In the genomic region with DNA sequence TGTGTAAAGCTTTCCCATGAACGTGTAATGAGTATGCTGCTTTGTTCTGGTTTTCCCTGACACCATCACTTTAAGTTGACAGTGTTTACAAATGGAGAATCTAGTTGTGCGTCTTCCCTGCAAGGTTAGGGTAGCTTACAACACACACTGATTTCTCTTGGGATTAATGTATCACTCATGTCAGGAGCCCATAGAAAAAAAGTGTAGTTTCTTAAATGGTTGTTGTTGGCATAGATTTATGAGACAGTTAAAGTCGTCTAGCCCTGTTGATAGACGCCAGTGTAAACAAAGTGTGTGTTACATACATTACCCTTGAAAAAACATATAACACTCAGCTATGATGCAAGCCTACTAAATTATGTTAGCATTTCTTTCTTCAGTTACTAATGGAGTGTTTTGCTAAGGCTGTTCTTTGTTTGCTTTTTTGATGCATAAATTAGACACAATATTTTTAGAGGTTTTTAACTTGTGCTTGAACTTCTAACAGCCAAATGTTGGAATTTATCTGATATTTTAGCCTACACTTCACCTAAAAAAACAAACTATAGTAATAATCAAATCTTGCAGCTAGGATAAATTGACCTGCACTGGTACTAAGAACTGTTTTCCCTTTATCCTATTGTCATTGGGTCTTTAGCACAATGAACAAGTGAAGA, we compare ENCODE assay signal across 19 cellular contexts.
DNase-seq lines count a peak whose midpoint lies in the region; ATAC-seq, FAIRE-seq and TF ChIP-seq lines count a peak whose summit lies in the region.
"Had no signal": no experiment of that assay in that cellular context is flagged by ENCODE, and none has a peak within 500 bp of the region (broad histone marks: within the 10 kb centered on the region; RNA-seq: fewer than 3 reads in every experiment).

No MANE protein-coding gene starts in this region.

- 54 to 56% methylated on average over 4 of the region's 4 CpGs for WGBS in lower leg skin, 2 donors

- H3K79me2 ChIP-seq in keratinocyte (ENCODE audit: control insufficient read depth, insufficient read depth, low read length), result peaks cover 70% of the 10 kb centered on the region

- H3K9me3 ChIP-seq in RWPE2 (ENCODE audit: severe bottlenecking), result no peaks in the 10 kb centered on the region
- no peaks in the 10 kb centered on the region for H3K9me3 ChIP-seq in keratinocyte (ENCODE audit: control insufficient read depth, low read depth, low read length)
- H3K9me3 ChIP-seq: body of pancreas, prostate gland, spleen had no signal

- peak; percentile 30 for DNase-seq in NCI-H1105 treated with DMSO at 0.1 percent for 48 hours (lab: John Stamatoyannopoulos, UW)
- DNase-seq in NCI-H1105 (lab: John Stamatoyannopoulos, UW), result no peak
- DNase-seq in RWPE2 (ENCODE audit: low spot score), result no peak
- DNase-seq in keratinocyte (ENCODE audit: low read depth, low spot score), result no peak
- DNase-seq in smooth muscle cell of the brain vasculature (ENCODE audit: low read depth, low spot score), result peak; percentile 6
- no peak for DNase-seq in GM19238 (ENCODE audit: insufficient read length, low spot score)
- DNase-seq in SW 1271 (lab: John Stamatoyannopoulos, UW), result no peak
- no peak for DNase-seq in lower leg skin (ENCODE audit: low spot score in 2 of 2)
- DNase-seq: activated T-cell treated with anti-CD3 and anti-CD28 coated beads, Interleukin-2, amount 50 U/mL, for 72 hours; body of pancreas; H7; naive thymus-derived CD8-positive, alpha-beta T cell; spleen; T-helper 1 cell had no signal

- ATAC-seq in RWPE2 (ENCODE audit: low read depth), result 0 out of 3 replicates have a peak, but pooled peaks have one; percentile 1
- ATAC-seq: activated naive CD4-positive, alpha-beta T cell treated with anti-CD3 and anti-CD28 coated beads, Interleukin-2, amount 50 U/mL, for 72 hours; activated T-cell treated with anti-CD3 and anti-CD28 coated beads, Interleukin-2, amount 50 U/mL, for 72 hours; body of pancreas; naive thymus-derived CD8-positive, alpha-beta T cell had no signal

- H3K4me3 ChIP-seq in RWPE2 (ENCODE audit: severe bottlenecking), result no peak overlapping the region
- no peak overlapping the region for H3K4me3 ChIP-seq in keratinocyte (ENCODE audit: control insufficient read depth in 2 of 3, extremely low read depth in 1 of 3, insufficient read depth in 2 of 3, low read depth in 1 of 3, low read length in 3 of 3)
- H3K4me3 ChIP-seq in lower leg skin (ENCODE audit: low read depth, poor library complexity, severe bottlenecking), result no peak overlapping the region
- H3K4me3 ChIP-seq: body of pancreas, lung, prostate gland, spleen had no signal

- no peak for TF ChIP-seq POLR2A in lower leg skin (IDR thresholded peaks at IDR 0.05)

- no peaks in the 10 kb centered on the region for H4K20me1 ChIP-seq in keratinocyte (ENCODE audit: control insufficient read depth, extremely low read depth, insufficient read depth, low read length)

- H3K36me3 ChIP-seq in RWPE2 (ENCODE audit: low read depth), result peaks cover 7% of the 10 kb centered on the region; the same call in 1 of the 2 replicates
- H3K36me3 ChIP-seq in keratinocyte (ENCODE audit: control insufficient read depth in 2 of 2, extremely low read depth in 1 of 2, insufficient read depth in 2 of 2, low read length in 2 of 2), result peaks cover 0 to 1% of the 10 kb centered on the region in 2 experiments
- H3K36me3 ChIP-seq: prostate gland had no signal

- H3K27me3 ChIP-seq in RWPE2 (ENCODE audit: insufficient read depth, poor library complexity, severe bottlenecking) (no peaks in the 10 kb centered on the region), keratinocyte (ENCODE audit: control insufficient read depth, extremely low read depth, insufficient read depth, low read length) (no peaks in the 10 kb centered on the region)
- H3K27me3 ChIP-seq: body of pancreas, spleen had no signal

- no peak overlapping the region for H3K9ac ChIP-seq in keratinocyte (ENCODE audit: control insufficient read depth, extremely low read depth, insufficient read depth, low read length)

- peak overlapping the region; percentile 75 for H3K27ac ChIP-seq in RWPE2 (ENCODE audit: poor library complexity, severe bottlenecking)
- peak overlapping the region; percentile 78 for H3K27ac ChIP-seq in keratinocyte (ENCODE audit: control insufficient read depth, insufficient read depth, low read length)
- H3K27ac ChIP-seq: 22Rv1, body of pancreas, prostate gland, spleen had no signal

- dilution Hi-C loops in keratinocyte (cut with MboI; ENCODE audit: extremely low pct_ligation_motif_present, low sequenced_read_pairs), result no loop called here

- H3K4me1 ChIP-seq in RWPE2 (ENCODE audit: insufficient read depth, poor library complexity, severe bottlenecking), result peaks cover 47% of the 10 kb centered on the region
- peaks cover 58% of the 10 kb centered on the region for H3K4me1 ChIP-seq in keratinocyte (ENCODE audit: control insufficient read depth, extremely low read depth, insufficient read depth, low read length)
- H3K4me1 ChIP-seq: body of pancreas, prostate gland, spleen had no signal

- intact Hi-C loops in lower leg skin (cut with DNase I; ENCODE audit: low total_unique reads), result no loop called here

- no peak overlapping the region for H3K4me2 ChIP-seq in keratinocyte (ENCODE audit: control insufficient read depth, extremely low read depth, insufficient read depth, low read depth, low read length)

- no peak for TF ChIP-seq CTCF in RWPE2 (IDR thresholded peaks at IDR 0.05; ENCODE audit: poor library complexity, severe bottlenecking)
- TF ChIP-seq CTCF in keratinocyte (optimal IDR thresholded peaks at IDR 0.05 in 1 of 3, IDR thresholded peaks at IDR 0.05 in 1 of 3, conservative IDR thresholded peaks at IDR 0.05 in 1 of 3; ENCODE audit: extremely low read depth in 1 of 3, insufficient read depth in 2 of 3, low read length in 3 of 3), result no peak
- TF ChIP-seq CTCF in lower leg skin (IDR thresholded peaks at IDR 0.05), result no peak

- no peaks in the 10 kb centered on the region for H3K9me1 ChIP-seq in keratinocyte (ENCODE audit: control insufficient read depth, extremely low read depth, insufficient read depth, low read length)

- peak; percentile 29 for FAIRE-seq in keratinocyte (lab: Jason Lieb, UNC)
- FAIRE-seq: GM19239 had no signal

- no peak overlapping the region for H2AFZ ChIP-seq in keratinocyte (ENCODE audit: control insufficient read depth, low read length)

Comparison
In these comparisons a context has a peak if more than half of its experiments do, and no peak if none do; other contexts are left out.
1. DNase-seq: peak in NCI-H1105 treated with DMSO at 0.1 percent for 48 hours (single experiment) and smooth muscle cell of the brain vasculature (single experiment); none in NCI-H1105 (single experiment), RWPE2 (single experiment), keratinocyte (single experiment), GM19238 (single experiment), SW 1271 (0 of 2) and lower leg skin (0 of 2).